Comparison of ENCODE assay signal across 12 cellular contexts in the genomic region with DNA sequence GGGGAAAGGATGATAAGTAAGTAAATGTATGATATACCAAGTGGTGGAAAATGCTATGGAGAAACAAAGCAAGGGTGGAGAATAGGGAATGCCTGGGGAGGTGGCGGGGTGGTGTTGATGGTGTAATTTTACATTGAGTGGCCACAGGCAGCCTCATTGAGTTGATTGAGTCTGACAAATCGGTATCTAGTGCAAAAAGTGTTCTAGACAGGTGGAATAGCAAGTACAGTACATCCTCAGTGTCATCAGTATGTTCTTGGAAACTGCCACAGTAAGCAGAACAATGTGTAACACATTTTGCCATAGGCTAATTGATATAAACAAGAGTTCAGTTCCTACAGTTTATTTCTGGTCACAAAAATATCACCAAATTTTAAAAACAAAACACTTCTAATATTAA. TPM values are rescaled to one million over a fixed set of nuclear protein-coding genes. Genes with fewer than 3 reads are reported as not detected.
DNase-seq lines count a peak whose midpoint lies in the region; ATAC-seq and TF ChIP-seq lines count a peak whose summit lies in the region.
"Had no signal": no experiment of that assay in that cellular context is flagged by ENCODE, and none has a peak within 500 bp of the region (broad histone marks: within the 10 kb centered on the region; RNA-seq: fewer than 3 reads in every experiment).

No MANE protein-coding gene starts in this region.

- H3K4me1 ChIP-seq in CD8-positive, alpha-beta memory T cell (ENCODE audit: insufficient read depth, low read length): no peaks in the 10 kb centered on the region
- no peaks in the 10 kb centered on the region for H3K4me1 ChIP-seq in naive thymus-derived CD4-positive, alpha-beta T cell (ENCODE audit: control insufficient read depth in 2 of 2, insufficient read depth in 2 of 2, low read length in 2 of 2)

- no peak for ATAC-seq in naive thymus-derived CD4-positive, alpha-beta T cell
- no peak for ATAC-seq in HG03354 (IDR thresholded peaks at IDR 0.05; ENCODE audit: poor library complexity, severe bottlenecking, unreplicated experiment)

- no peak for DNase-seq in activated T-cell treated with anti-CD3 and anti-CD28 coated beads, Interleukin-2, amount 50 U/mL, for 24 hours
- DNase-seq in activated T-cell treated with anti-CD3 and anti-CD28 coated beads for 4 hours (no peak), G401 (ENCODE audit: low spot score) (no peak), pons (ENCODE audit: low spot score) (no peak)
- DNase-seq in CD8-positive, alpha-beta memory T cell: no peak
- DNase-seq in naive thymus-derived CD4-positive, alpha-beta T cell: no peak
- DNase-seq: GOT3; NCI-H1092; NK-92 treated with Interleukin-12 subunit alpha and Interleukin-12 subunit beta, amount 100 ng/mL, for 24 hours had no signal

- no peak overlapping the region for H3K4me3 ChIP-seq in CD8-positive, alpha-beta memory T cell (ENCODE audit: low read length)
- no peak overlapping the region for H3K4me3 ChIP-seq in naive thymus-derived CD4-positive, alpha-beta T cell (ENCODE audit: low read length)

- peaks cover 86% of the 10 kb centered on the region for H3K36me3 Mint-ChIP-seq in activated T-cell treated with anti-CD3 and anti-CD28 coated beads, Interleukin-2, amount 50 U/mL, for 24 hours (ENCODE audit: low read depth)
- peaks cover 0 to 82% (median 4%) of the 10 kb centered on the region in 3 donors for H3K36me3 Mint-ChIP-seq in CD8-positive, alpha-beta memory T cell
- H3K36me3 Mint-ChIP-seq in brain: peaks cover 46% of the 10 kb centered on the region
- peaks cover 1 to 35% (median 24%) of the 10 kb centered on the region in 5 donors for H3K36me3 Mint-ChIP-seq in naive thymus-derived CD4-positive, alpha-beta T cell

- TF ChIP-seq CTCF in brain (conservative IDR thresholded peaks at IDR 0.05): no peak

- no peak overlapping the region for H3K4me3 Mint-ChIP-seq in activated T-cell treated with anti-CD3 and anti-CD28 coated beads, Interleukin-2, amount 50 U/mL, for 24 hours
- no peak overlapping the region for H3K4me3 Mint-ChIP-seq in CD8-positive, alpha-beta memory T cell
- no peak overlapping the region for H3K4me3 Mint-ChIP-seq in brain
- H3K4me3 Mint-ChIP-seq in naive thymus-derived CD4-positive, alpha-beta T cell: no peak overlapping the region

- peak overlapping the region; percentile 3 for H3K27ac Mint-ChIP-seq in activated T-cell treated with anti-CD3 and anti-CD28 coated beads, Interleukin-2, amount 50 U/mL, for 24 hours
- H3K27ac Mint-ChIP-seq in CD8-positive, alpha-beta memory T cell: peak overlapping the region in 5 of 8 donors; percentile 0 to 88 (median 34)
- H3K27ac Mint-ChIP-seq in brain: peak overlapping the region in 3 of 5 experiments; percentile 37 to 53 (median 44)
- H3K27ac Mint-ChIP-seq in naive thymus-derived CD4-positive, alpha-beta T cell: peak overlapping the region in 5 of 9 donors; percentile 9 to 67 (median 48)

- no peaks in the 10 kb centered on the region for H3K27me3 ChIP-seq in CD8-positive, alpha-beta memory T cell (ENCODE audit: insufficient read depth, low read length, poor library complexity, severe bottlenecking)
- H3K27me3 ChIP-seq in naive thymus-derived CD4-positive, alpha-beta T cell (ENCODE audit: control insufficient read depth in 2 of 2, insufficient read depth in 2 of 2, low read length in 2 of 2): no peaks in the 10 kb centered on the region

- peaks cover 41% of the 10 kb centered on the region for H3K36me3 ChIP-seq in CD8-positive, alpha-beta memory T cell (ENCODE audit: insufficient read depth, low read length)
- H3K36me3 ChIP-seq in naive thymus-derived CD4-positive, alpha-beta T cell (ENCODE audit: control insufficient read depth in 2 of 3, insufficient read depth in 3 of 3, low read length in 3 of 3): peaks cover 10 to 79% (median 20%) of the 10 kb centered on the region in 3 experiments

- H3K4me1 Mint-ChIP-seq in activated T-cell treated with anti-CD3 and anti-CD28 coated beads, Interleukin-2, amount 50 U/mL, for 24 hours (ENCODE audit: low read depth): peaks cover 9% of the 10 kb centered on the region
- H3K4me1 Mint-ChIP-seq in CD8-positive, alpha-beta memory T cell: peaks cover 0 to 3% (median 0%) of the 10 kb centered on the region in 3 donors
- H3K4me1 Mint-ChIP-seq in brain: peaks cover 17% of the 10 kb centered on the region
- peaks cover 0 to 11% (median 2%) of the 10 kb centered on the region in 7 donors for H3K4me1 Mint-ChIP-seq in naive thymus-derived CD4-positive, alpha-beta T cell

- POLR2A ChIA-PET in CD8-positive, alpha-beta memory T cell (lab: Charles Lee): no interaction called here
- POLR2A ChIA-PET in naive thymus-derived CD4-positive, alpha-beta T cell (lab: Charles Lee): no interaction called here

- in situ Hi-C loops in G401 (cut with HindIII; ENCODE audit: low sequenced_read_pairs): no loop called here

- CTCF ChIA-PET in CD8-positive, alpha-beta memory T cell (lab: Charles Lee): no interaction called here
- CTCF ChIA-PET in naive thymus-derived CD4-positive, alpha-beta T cell (lab: Charles Lee): interaction anchor here (0.7 kb wide), 1 partner anchor 197 kb away, joined by 3 read pairs; no protein-coding TSS in a partner anchor

- H3K27me3 Mint-ChIP-seq in activated T-cell treated with anti-CD3 and anti-CD28 coated beads, Interleukin-2, amount 50 U/mL, for 24 hours: no peaks in the 10 kb centered on the region
- no peaks in the 10 kb centered on the region for H3K27me3 Mint-ChIP-seq in CD8-positive, alpha-beta memory T cell
- H3K27me3 Mint-ChIP-seq in brain: no peaks in the 10 kb centered on the region
- no peaks in the 10 kb centered on the region for H3K27me3 Mint-ChIP-seq in naive thymus-derived CD4-positive, alpha-beta T cell

- no peaks in the 10 kb centered on the region for H3K9me3 Mint-ChIP-seq in activated T-cell treated with anti-CD3 and anti-CD28 coated beads, Interleukin-2, amount 50 U/mL, for 24 hours
- H3K9me3 Mint-ChIP-seq in CD8-positive, alpha-beta memory T cell: no peaks in the 10 kb centered on the region
- H3K9me3 Mint-ChIP-seq in brain: no peaks in the 10 kb centered on the region
- no peaks in the 10 kb centered on the region for H3K9me3 Mint-ChIP-seq in naive thymus-derived CD4-positive, alpha-beta T cell

- intact Hi-C loops in naive thymus-derived CD4-positive, alpha-beta T cell (cut with micrococcal nuclease): loop anchor here (1.0 to 2.0 kb wide), 4 partner anchors 27 to 299 kb away; partner anchors contain the start of genes MDH1 (in 1 of the 2), UGP2 (in 1 of the 2) and WDPCP (in 1 of the 2)

- H3K9me3 ChIP-seq in CD8-positive, alpha-beta memory T cell (ENCODE audit: low read length): no peaks in the 10 kb centered on the region
- H3K9me3 ChIP-seq in naive thymus-derived CD4-positive, alpha-beta T cell (ENCODE audit: control insufficient read depth in 2 of 3, low read length in 3 of 3): no peaks in the 10 kb centered on the region

- no peak overlapping the region for H3K27ac ChIP-seq in CD8-positive, alpha-beta memory T cell (ENCODE audit: low read depth, low read length)
- H3K27ac ChIP-seq in naive thymus-derived CD4-positive, alpha-beta T cell (ENCODE audit: low read depth, low read length): no peak overlapping the region
- H3K27ac ChIP-seq: KMS-11 had no signal

RNA-seq across cellular contexts. Expression of gene UGP2, which starts 46.4 kb away (rescaled TPM):
- 10 to 100 TPM; 59.2 to 59.8 TPM for total RNA-seq in CD8-positive, alpha-beta memory T cell
- 131 TPM for polyA plus RNA-seq in CD8-positive, alpha-beta memory T cell
- 59.3 TPM for polyA plus RNA-seq in brain (ENCODE audit: insufficient read depth, low read depth, low replicate concordance)
- total RNA-seq in naive thymus-derived CD4-positive, alpha-beta T cell: 100 to 1,000 TPM in 2 of 5 experiments, 10 to 100 TPM in 3; 69.5 to 134 (median 92.4) TPM
- polyA plus RNA-seq in naive thymus-derived CD4-positive, alpha-beta T cell: 100 to 1,000 TPM; 128 to 135 TPM
- total RNA-seq in G401 (2014; rRNA removed; shearing (Covaris generic)): 43.7 and 80.8 TPM in 2 replicates
